ENCODE assay signal across 8 cellular contexts in the genomic region with DNA sequence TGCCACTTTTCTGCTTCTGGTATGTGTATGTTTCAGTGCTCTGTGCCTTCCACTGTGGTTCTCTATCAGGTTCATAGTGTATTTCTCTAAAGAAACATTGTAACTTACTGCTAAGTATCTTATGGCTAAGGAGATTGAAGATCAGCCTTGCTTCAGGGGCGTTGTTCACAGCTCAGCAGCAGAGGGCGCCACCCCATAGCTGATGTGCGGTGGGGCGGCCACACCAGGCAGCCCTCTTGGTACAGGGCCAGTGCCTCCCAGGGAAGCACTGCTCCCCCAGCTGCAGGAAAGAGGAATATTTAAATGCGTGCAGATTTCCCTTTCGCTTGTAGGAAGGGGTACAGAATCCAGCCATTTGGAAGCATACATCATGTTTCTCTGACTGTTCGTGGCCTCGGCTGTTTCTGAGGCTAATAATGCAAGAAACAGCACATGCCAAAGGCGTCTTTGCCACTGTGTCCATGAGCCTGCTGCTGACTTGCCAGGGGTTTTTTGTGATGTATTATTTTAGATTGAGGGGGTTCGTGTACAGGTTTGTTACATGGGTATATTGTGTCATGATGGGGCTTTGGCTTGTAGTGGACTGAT.
DNase-seq lines count a peak whose midpoint lies in the region; FAIRE-seq and TF ChIP-seq lines count a peak whose summit lies in the region.
"Not testable (repeated sequence)": the region's sequence is repeated elsewhere in the genome, so short reads cannot be mapped to it uniquely, and the experiment has no call there.

No MANE protein-coding gene starts in this region.

- peak; percentile 44 for TF ChIP-seq CTCF in SU-DHL-6 (IDR thresholded peaks at IDR 0.05; ENCODE audit: insufficient read depth, low read length, poor library complexity, severe bottlenecking)

- H3K4me1 Mint-ChIP-seq in CD8-positive, alpha-beta memory T cell, result peaks cover 2 to 16% (median 4%) of the 10 kb centered on the region in 3 donors

- peaks cover 4 to 12% of the 10 kb centered on the region in 2 donors for H3K27me3 Mint-ChIP-seq in CD8-positive, alpha-beta memory T cell

- POLR2A ChIA-PET in CD8-positive, alpha-beta memory T cell (lab: Charles Lee), result not testable (repeated sequence)

- H4K20me1 ChIP-seq in SU-DHL-6 (ENCODE audit: low read depth, low read length), result not testable (repeated sequence)

- H3K4me2 ChIP-seq in SU-DHL-6 (ENCODE audit: low read depth, low read length, poor library complexity, severe bottlenecking), result not testable (repeated sequence)

- H3K4me1 ChIP-seq in CD8-positive, alpha-beta memory T cell (ENCODE audit: insufficient read depth, low read length), result not testable (repeated sequence)

- peak; percentile 38 for FAIRE-seq in H54 (lab: Jason Lieb, UNC)

- not testable (repeated sequence) for TF ChIP-seq POLR2A in H54 (IDR thresholded peaks at IDR 0.05; ENCODE audit: low read depth, low read length)

- not testable (repeated sequence) for H3K27ac ChIP-seq in CD8-positive, alpha-beta memory T cell (ENCODE audit: low read depth, low read length); SU-DHL-6 (ENCODE audit: low read depth, low read length)

- H2AFZ ChIP-seq in SU-DHL-6 (ENCODE audit: low read depth, low read length, severe bottlenecking), result not testable (repeated sequence)

- H3K27me3 ChIP-seq in CD8-positive, alpha-beta memory T cell (ENCODE audit: insufficient read depth, low read length, poor library complexity, severe bottlenecking); SU-DHL-6 (ENCODE audit: low read length): not testable (repeated sequence)

- H3K9me3 Mint-ChIP-seq in CD8-positive, alpha-beta memory T cell, result not testable (repeated sequence)

- H3K27ac Mint-ChIP-seq in CD8-positive, alpha-beta memory T cell, result not testable (repeated sequence)

- not testable (repeated sequence) for H3K79me2 ChIP-seq in SU-DHL-6 (ENCODE audit: insufficient read depth, low read length)

- H3K36me3 ChIP-seq in CD8-positive, alpha-beta memory T cell (ENCODE audit: insufficient read depth, low read length); SU-DHL-6 (ENCODE audit: low read length): not testable (repeated sequence)

- H3K4me3 ChIP-seq in CD8-positive, alpha-beta memory T cell (ENCODE audit: low read length); SU-DHL-6 (ENCODE audit: insufficient read depth, low read length, poor library complexity, severe bottlenecking): not testable (repeated sequence)

- H3K9me2 ChIP-seq in SU-DHL-6 (replicated peaks; ENCODE audit: insufficient read depth, low read length), result not testable (repeated sequence)

- CTCF ChIA-PET in CD8-positive, alpha-beta memory T cell (lab: Charles Lee), result interaction anchor here (1.2 to 2.4 kb wide), 2 partner anchors 167 to 171 kb away, joined by 4 to 11 read pairs; a partner anchor contains a TSS

- H3K9me3 ChIP-seq in CD8-positive, alpha-beta memory T cell (ENCODE audit: low read length); SU-DHL-6 (ENCODE audit: insufficient read depth, low read length): not testable (repeated sequence)

- H3F3A ChIP-seq in SU-DHL-6 (ENCODE audit: insufficient read depth), result not testable (repeated sequence)

- not testable (repeated sequence) for H3K36me3 Mint-ChIP-seq in CD8-positive, alpha-beta memory T cell

- H3K4me3 Mint-ChIP-seq in CD8-positive, alpha-beta memory T cell, result peak overlapping the region in 1 of 7 donors; percentile 11

- H3K9ac ChIP-seq in SU-DHL-6 (ENCODE audit: low read length), result not testable (repeated sequence)

- DNase-seq in CD8-positive, alpha-beta memory T cell, result peak; percentile 42 to 72 (median 44)
- DNase-seq in H54 (ENCODE audit: insufficient read length, low spot score) (peak; percentile 3), NCI-H187 (lab: John Stamatoyannopoulos, UW) (peak; percentile 27 to 44), fibroblast of gingiva (ENCODE audit: low read depth) (peak; percentile 60), mucosa of gallbladder (ENCODE audit: low spot score) (peak; percentile 79)
- DNase-seq in activated T-helper 9 cell treated with anti-CD3 and anti-CD28 coated beads, Interleukin-2, amount 50 U/mL, for 16 hours (ENCODE audit: low read depth), result peak; percentile 49
- DNase-seq in stimulated activated CD8-positive, alpha-beta memory T cell treated with anti-CD3 and anti-CD28 coated beads, Interleukin-15, amount 100 ng/mL, for 1 hour (ENCODE audit: low read depth), result peak; percentile 52

Comparison
In these comparisons a context has a peak if more than half of its experiments do, and no peak if none do; other contexts are left out.
1. DNase-seq: peak in every context shown above with its lines; median percentile 79 in mucosa of gallbladder; 60 in fibroblast of gingiva; 52 in stimulated activated CD8-positive, alpha-beta memory T cell treated with anti-CD3 and anti-CD28 coated beads, Interleukin-15, amount 100 ng/mL, for 1 hour; 49 in activated T-helper 9 cell treated with anti-CD3 and anti-CD28 coated beads, Interleukin-2, amount 50 U/mL, for 16 hours; 44 in CD8-positive, alpha-beta memory T cell; 36 in NCI-H187; 3 in H54.